Comparison of ENCODE assay signal across 1 cellular context in the genomic region with DNA sequence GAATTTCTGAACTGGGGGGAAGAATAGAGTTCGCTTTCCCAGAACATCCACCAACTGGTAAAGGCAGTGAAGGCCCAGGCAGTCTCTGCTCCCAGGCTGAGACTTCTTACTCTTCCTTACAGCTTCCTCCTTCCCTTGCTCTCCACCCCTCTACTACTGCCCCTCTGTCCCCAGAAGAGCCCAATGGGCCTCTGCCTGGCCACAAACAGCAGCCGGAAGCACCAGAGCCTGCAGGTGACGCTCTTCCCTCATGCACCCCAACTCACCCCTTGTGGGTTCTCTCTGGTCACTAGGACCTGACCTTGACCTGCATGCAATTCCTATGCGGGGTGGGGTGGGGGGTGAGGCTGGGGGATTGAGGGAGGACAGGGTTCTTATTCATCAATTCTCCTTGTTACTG.
TF ChIP-seq lines count a peak whose summit lies in the region.

No MANE protein-coding gene starts in this region.

TF ChIP-seq in GM23338, 12 proteins besides CTCF, POLR2A, EP300 and RAD21 (continued from another document):
- TF ChIP-seq, protein P1, sequence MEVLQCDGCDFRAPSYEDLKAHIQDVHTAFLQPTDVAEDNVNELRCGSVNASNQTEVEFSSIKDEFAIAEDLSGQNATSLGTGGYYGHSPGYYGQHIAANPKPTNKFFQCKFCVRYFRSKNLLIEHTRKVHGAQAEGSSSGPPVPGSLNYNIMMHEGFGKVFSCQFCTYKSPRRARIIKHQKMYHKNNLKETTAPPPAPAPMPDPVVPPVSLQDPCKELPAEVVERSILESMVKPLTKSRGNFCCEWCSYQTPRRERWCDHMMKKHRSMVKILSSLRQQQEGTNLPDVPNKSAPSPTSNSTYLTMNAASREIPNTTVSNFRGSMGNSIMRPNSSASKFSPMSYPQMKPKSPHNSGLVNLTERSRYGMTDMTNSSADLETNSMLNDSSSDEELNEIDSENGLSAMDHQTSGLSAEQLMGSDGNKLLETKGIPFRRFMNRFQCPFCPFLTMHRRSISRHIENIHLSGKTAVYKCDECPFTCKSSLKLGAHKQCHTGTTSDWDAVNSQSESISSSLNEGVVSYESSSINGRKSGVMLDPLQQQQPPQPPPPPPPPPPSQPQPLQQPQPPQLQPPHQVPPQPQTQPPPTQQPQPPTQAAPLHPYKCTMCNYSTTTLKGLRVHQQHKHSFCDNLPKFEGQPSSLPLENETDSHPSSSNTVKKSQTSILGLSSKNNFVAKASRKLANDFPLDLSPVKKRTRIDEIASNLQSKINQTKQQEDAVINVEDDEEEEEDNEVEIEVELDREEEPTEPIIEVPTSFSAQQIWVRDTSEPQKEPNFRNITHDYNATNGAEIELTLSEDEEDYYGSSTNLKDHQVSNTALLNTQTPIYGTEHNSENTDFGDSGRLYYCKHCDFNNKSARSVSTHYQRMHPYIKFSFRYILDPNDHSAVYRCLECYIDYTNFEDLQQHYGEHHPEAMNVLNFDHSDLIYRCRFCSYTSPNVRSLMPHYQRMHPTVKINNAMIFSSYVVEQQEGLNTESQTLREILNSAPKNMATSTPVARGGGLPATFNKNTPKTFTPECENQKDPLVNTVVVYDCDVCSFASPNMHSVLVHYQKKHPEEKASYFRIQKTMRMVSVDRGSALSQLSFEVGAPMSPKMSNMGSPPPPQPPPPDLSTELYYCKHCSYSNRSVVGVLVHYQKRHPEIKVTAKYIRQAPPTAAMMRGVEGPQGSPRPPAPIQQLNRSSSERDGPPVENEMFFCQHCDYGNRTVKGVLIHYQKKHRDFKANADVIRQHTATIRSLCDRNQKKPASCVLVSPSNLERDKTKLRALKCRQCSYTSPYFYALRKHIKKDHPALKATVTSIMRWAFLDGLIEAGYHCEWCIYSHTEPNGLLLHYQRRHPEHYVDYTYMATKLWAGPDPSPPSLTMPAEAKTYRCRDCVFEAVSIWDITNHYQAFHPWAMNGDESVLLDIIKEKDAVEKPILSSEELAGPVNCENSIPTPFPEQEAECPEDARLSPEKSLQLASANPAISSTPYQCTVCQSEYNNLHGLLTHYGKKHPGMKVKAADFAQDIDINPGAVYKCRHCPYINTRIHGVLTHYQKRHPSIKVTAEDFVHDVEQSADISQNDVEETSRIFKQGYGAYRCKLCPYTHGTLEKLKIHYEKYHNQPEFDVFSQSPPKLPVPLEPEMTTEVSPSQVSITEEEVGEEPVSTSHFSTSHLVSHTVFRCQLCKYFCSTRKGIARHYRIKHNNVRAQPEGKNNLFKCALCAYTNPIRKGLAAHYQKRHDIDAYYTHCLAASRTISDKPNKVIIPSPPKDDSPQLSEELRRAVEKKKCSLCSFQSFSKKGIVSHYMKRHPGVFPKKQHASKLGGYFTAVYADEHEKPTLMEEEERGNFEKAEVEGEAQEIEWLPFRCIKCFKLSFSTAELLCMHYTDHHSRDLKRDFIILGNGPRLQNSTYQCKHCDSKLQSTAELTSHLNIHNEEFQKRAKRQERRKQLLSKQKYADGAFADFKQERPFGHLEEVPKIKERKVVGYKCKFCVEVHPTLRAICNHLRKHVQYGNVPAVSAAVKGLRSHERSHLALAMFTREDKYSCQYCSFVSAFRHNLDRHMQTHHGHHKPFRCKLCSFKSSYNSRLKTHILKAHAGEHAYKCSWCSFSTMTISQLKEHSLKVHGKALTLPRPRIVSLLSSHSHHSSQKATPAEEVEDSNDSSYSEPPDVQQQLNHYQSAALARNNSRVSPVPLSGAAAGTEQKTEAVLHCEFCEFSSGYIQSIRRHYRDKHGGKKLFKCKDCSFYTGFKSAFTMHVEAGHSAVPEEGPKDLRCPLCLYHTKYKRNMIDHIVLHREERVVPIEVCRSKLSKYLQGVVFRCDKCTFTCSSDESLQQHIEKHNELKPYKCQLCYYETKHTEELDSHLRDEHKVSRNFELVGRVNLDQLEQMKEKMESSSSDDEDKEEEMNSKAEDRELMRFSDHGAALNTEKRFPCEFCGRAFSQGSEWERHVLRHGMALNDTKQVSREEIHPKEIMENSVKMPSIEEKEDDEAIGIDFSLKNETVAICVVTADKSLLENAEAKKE (CRISPR knock-in tag; IDR thresholded peaks at IDR 0.05), result no peak
- TF ChIP-seq, protein P2, sequence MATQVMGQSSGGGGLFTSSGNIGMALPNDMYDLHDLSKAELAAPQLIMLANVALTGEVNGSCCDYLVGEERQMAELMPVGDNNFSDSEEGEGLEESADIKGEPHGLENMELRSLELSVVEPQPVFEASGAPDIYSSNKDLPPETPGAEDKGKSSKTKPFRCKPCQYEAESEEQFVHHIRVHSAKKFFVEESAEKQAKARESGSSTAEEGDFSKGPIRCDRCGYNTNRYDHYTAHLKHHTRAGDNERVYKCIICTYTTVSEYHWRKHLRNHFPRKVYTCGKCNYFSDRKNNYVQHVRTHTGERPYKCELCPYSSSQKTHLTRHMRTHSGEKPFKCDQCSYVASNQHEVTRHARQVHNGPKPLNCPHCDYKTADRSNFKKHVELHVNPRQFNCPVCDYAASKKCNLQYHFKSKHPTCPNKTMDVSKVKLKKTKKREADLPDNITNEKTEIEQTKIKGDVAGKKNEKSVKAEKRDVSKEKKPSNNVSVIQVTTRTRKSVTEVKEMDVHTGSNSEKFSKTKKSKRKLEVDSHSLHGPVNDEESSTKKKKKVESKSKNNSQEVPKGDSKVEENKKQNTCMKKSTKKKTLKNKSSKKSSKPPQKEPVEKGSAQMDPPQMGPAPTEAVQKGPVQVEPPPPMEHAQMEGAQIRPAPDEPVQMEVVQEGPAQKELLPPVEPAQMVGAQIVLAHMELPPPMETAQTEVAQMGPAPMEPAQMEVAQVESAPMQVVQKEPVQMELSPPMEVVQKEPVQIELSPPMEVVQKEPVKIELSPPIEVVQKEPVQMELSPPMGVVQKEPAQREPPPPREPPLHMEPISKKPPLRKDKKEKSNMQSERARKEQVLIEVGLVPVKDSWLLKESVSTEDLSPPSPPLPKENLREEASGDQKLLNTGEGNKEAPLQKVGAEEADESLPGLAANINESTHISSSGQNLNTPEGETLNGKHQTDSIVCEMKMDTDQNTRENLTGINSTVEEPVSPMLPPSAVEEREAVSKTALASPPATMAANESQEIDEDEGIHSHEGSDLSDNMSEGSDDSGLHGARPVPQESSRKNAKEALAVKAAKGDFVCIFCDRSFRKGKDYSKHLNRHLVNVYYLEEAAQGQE (IDR thresholded peaks at IDR 0.05; ENCODE audit: unreplicated experiment), result no peak
- no peak for TF ChIP-seq ZNF114 (CRISPR knock-in tag; IDR thresholded peaks at IDR 0.05)
- no peak for TF ChIP-seq POLR2AphosphoS5 (IDR thresholded peaks at IDR 0.05; ENCODE audit: low read depth)
- TF ChIP-seq, protein P3, sequence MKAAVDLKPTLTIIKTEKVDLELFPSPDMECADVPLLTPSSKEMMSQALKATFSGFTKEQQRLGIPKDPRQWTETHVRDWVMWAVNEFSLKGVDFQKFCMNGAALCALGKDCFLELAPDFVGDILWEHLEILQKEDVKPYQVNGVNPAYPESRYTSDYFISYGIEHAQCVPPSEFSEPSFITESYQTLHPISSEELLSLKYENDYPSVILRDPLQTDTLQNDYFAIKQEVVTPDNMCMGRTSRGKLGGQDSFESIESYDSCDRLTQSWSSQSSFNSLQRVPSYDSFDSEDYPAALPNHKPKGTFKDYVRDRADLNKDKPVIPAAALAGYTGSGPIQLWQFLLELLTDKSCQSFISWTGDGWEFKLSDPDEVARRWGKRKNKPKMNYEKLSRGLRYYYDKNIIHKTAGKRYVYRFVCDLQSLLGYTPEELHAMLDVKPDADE (IDR thresholded peaks at IDR 0.05), result no peak
- TF ChIP-seq NANOG (IDR thresholded peaks at IDR 0.05; ENCODE audit: borderline replicate concordance), result no peak
- TF ChIP-seq STAT1 (IDR thresholded peaks at IDR 0.05; ENCODE audit: unreplicated experiment), result no peak
- TF ChIP-seq EZH2 (IDR thresholded peaks at IDR 0.05; ENCODE audit: low read depth, unreplicated experiment), result no peak
- no peak for TF ChIP-seq CREB1 (CRISPR knock-in tag; IDR thresholded peaks at IDR 0.05; ENCODE audit: low read depth)
- TF ChIP-seq EZH2phosphoT487 (IDR thresholded peaks at IDR 0.05; ENCODE audit: unreplicated experiment), result no peak
